1 cellular context compared by ENCODE assay signal in genomic region chr3:45739944-45740343, GRCh38.
TF ChIP-seq lines count a peak whose summit lies in the region.

No MANE protein-coding gene starts in this region.

TF ChIP-seq in WTC11, 78 proteins besides CTCF, POLR2A, EP300 and RAD21 (continued from another document):
- TF ChIP-seq, protein P1, sequence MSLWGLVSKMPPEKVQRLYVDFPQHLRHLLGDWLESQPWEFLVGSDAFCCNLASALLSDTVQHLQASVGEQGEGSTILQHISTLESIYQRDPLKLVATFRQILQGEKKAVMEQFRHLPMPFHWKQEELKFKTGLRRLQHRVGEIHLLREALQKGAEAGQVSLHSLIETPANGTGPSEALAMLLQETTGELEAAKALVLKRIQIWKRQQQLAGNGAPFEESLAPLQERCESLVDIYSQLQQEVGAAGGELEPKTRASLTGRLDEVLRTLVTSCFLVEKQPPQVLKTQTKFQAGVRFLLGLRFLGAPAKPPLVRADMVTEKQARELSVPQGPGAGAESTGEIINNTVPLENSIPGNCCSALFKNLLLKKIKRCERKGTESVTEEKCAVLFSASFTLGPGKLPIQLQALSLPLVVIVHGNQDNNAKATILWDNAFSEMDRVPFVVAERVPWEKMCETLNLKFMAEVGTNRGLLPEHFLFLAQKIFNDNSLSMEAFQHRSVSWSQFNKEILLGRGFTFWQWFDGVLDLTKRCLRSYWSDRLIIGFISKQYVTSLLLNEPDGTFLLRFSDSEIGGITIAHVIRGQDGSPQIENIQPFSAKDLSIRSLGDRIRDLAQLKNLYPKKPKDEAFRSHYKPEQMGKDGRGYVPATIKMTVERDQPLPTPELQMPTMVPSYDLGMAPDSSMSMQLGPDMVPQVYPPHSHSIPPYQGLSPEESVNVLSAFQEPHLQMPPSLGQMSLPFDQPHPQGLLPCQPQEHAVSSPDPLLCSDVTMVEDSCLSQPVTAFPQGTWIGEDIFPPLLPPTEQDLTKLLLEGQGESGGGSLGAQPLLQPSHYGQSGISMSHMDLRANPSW (CRISPR knock-in tag; conservative IDR thresholded peaks at IDR 0.05; ENCODE audit: low read depth), result no peak
- TF ChIP-seq E2F5 (CRISPR knock-in tag; IDR thresholded peaks at IDR 0.05) (no peak), ZNF138 (CRISPR knock-in tag; conservative IDR thresholded peaks at IDR 0.05) (no peak)
